8 cellular contexts compared by ENCODE assay signal in the genomic region with DNA sequence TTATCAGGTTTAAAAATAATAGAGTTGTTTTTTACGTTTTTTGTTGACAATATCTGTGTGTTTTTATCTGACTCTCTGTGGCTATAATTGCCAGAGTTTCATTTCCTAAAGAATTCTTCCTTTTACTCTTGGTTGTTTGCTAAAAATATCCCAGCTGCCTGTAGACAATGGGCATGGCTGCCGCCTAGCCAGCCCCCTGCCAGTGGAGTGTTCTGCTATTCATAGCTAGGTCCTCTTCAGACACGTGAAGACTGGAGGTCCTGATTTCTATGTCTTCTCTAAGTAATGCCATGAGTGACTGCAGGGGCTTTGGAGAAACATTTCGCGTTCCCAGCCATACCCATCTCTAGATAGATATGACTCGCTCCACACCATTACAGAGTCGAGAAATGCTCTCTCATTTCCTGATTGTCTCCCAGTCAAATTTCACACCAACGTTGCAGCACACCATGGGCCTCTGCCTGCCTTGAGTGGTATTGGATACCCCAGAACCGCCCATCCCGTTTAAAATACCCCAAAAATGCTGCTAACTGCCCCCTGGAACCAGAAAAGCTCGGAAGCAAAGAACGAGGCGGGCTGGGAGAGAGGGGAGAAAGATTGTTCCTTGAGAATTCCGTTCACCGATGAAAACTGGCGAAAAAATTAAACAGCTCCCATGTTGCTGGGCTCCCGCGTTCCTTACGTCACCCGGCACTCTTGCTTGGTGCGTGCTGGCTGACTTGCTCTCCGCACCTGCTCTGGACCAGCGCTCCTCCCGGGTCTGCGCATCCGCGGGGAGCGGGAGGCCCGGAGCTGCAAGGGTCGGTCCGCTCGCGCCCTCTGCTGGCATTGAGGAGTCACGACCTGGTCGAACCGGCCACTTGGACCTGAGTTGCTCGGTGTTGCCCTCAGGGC.
A peak's percentile ranks its signal among the peaks of the same experiment; 100 is the strongest.
DNase-seq lines count a peak whose midpoint lies in the region; ATAC-seq and TF ChIP-seq lines count a peak whose summit lies in the region.

No MANE protein-coding gene starts in this region.

- WGBS in upper lobe of left lung, 2 donors = 12 to 14% methylated on average over 25 to 32 of the region's 37 CpGs

- ATAC-seq in activated naive CD4-positive, alpha-beta T cell treated with anti-CD3 and anti-CD28 coated beads, Interleukin-2, amount 50 U/mL, for 72 hours = peak; percentile 52 to 91
- peak; percentile 85 to 91 for ATAC-seq in upper lobe of left lung (ENCODE audit: low FRiP score in 2 of 2)

- no peaks in the 10 kb centered on the region for H3K36me3 ChIP-seq in upper lobe of left lung

- H3K4me1 ChIP-seq in upper lobe of left lung = peaks cover 0 to 10% (median 6%) of the 10 kb centered on the region in 4 donors

- H3K36me3 Mint-ChIP-seq in activated naive CD4-positive, alpha-beta T cell treated with anti-CD3 and anti-CD28 coated beads, Interleukin-2, amount 50 U/mL, for 72 hours = no peaks in the 10 kb centered on the region

- TF ChIP-seq POLR2A in upper lobe of left lung (IDR thresholded peaks at IDR 0.05) = no peak

- in situ Hi-C loops in SK-MEL-5 (cut with HindIII; ENCODE audit: low pct_unique_long_range_greater_than_20kb, low sequenced_read_pairs) = no loop called here

- intact Hi-C loops in cardiac septum (cut with DNase I) = loop anchor here (2.0 kb wide), 2 partner anchors 602 to 924 kb away; no protein-coding TSS in a partner anchor
- intact Hi-C loops in posterior cingulate gyrus (cut with DNase I) = loop anchor here (1.0 to 5.0 kb wide), 2 partner anchors 221 to 601 kb away; a partner anchor contains a TSS

- no peak overlapping the region for H3K27ac Mint-ChIP-seq in activated naive CD4-positive, alpha-beta T cell treated with anti-CD3 and anti-CD28 coated beads, Interleukin-2, amount 50 U/mL, for 72 hours

- no peaks in the 10 kb centered on the region for H3K9me3 ChIP-seq in upper lobe of left lung

- DNase-seq in Ammon's horn (ENCODE audit: low spot score) (peak; percentile 93), GM19240 (ENCODE audit: insufficient read length, low spot score) (peak; percentile 35), NAMALWA (ENCODE audit: low spot score) (peak; percentile 42), SK-MEL-5 (ENCODE audit: low read depth, low spot score) (peak; percentile 70), cardiac septum (ENCODE audit: low spot score) (peak; percentile 86), posterior cingulate gyrus (peak; percentile 83 to 98 (median 91)), upper lobe of left lung (peak; percentile 83 to 90)
- peak; percentile 60 to 84 for DNase-seq in activated naive CD4-positive, alpha-beta T cell treated with anti-CD3 and anti-CD28 coated beads, Interleukin-2, amount 50 U/mL, for 72 hours (ENCODE audit: low spot score in 2 of 2)

- peak overlapping the region in 1 of 4 donors; percentile 25 for H3K4me3 ChIP-seq in upper lobe of left lung

- H3K27ac ChIP-seq in upper lobe of left lung = no peak overlapping the region

- H3K27me3 ChIP-seq in upper lobe of left lung = no peaks in the 10 kb centered on the region

- TF ChIP-seq EP300 in upper lobe of left lung (IDR thresholded peaks at IDR 0.05) = no peak

- TF ChIP-seq CTCF in upper lobe of left lung (IDR thresholded peaks at IDR 0.05) = peak; percentile 71 to 90 (median 80)

- H3K9me3 Mint-ChIP-seq in activated naive CD4-positive, alpha-beta T cell treated with anti-CD3 and anti-CD28 coated beads, Interleukin-2, amount 50 U/mL, for 72 hours = no peaks in the 10 kb centered on the region

Comparison
In these comparisons a context has a peak if more than half of its experiments do, and no peak if none do; other contexts are left out.
1. DNase-seq: peak in every context shown above with its lines; median percentile 93 in Ammon's horn; 91 in posterior cingulate gyrus; 86 in upper lobe of left lung; 86 in cardiac septum; 72 in activated naive CD4-positive, alpha-beta T cell treated with anti-CD3 and anti-CD28 coated beads, Interleukin-2, amount 50 U/mL, for 72 hours; 70 in SK-MEL-5; 42 in NAMALWA; 35 in GM19240.